Comparison of ENCODE assay signal across 9 cellular contexts in genomic region chr11:120400564-120401364, GRCh38.
DNase-seq lines count a peak whose midpoint lies in the region.
"Had no signal": no experiment of that assay in that cellular context is flagged by ENCODE, and none has a peak within 500 bp of the region (broad histone marks: within the 10 kb centered on the region; RNA-seq: fewer than 3 reads in every experiment).

No MANE protein-coding gene starts in this region.

- no peaks in the 10 kb centered on the region for H3K9me3 Mint-ChIP-seq in activated CD4-positive, alpha-beta T cell treated with anti-CD3 and anti-CD28 coated beads, Interleukin-2, amount 10 ng/mL, durations not matched to agents 24 days and 14 days

- intact Hi-C loops in activated CD4-positive, alpha-beta T cell treated with anti-CD3 and anti-CD28 coated beads, Interleukin-2, amount 10 ng/mL, durations not matched to agents 24 days and 14 days (cut with micrococcal nuclease), result no loop called here

- no peaks in the 10 kb centered on the region for H3K36me3 Mint-ChIP-seq in activated CD4-positive, alpha-beta T cell treated with anti-CD3 and anti-CD28 coated beads, Interleukin-2, amount 10 ng/mL, durations not matched to agents 24 days and 14 days (ENCODE audit: low read depth)

- no peaks in the 10 kb centered on the region for H3K27me3 ChIP-seq in SJCRH30

- H3K4me3 ChIP-seq in SJCRH30, result peak overlapping the region; percentile 51

- peak overlapping the region; percentile 81 for H3K27ac ChIP-seq in SJCRH30
- H3K27ac ChIP-seq: neutrophil had no signal

- no peak overlapping the region for H3K4me3 Mint-ChIP-seq in activated CD4-positive, alpha-beta T cell treated with anti-CD3 and anti-CD28 coated beads, Interleukin-2, amount 10 ng/mL, durations not matched to agents 24 days and 14 days

- peaks cover 24% of the 10 kb centered on the region for H3K4me1 ChIP-seq in SJCRH30

- DNase-seq in HCEC 1CT, result peak; percentile 99
- peak; percentile 63 to 85 for DNase-seq in SJCRH30
- peak; percentile 91 for DNase-seq in glomerular visceral epithelial cell (ENCODE audit: extremely low spot score)
- peak; percentile 87 for DNase-seq in smooth muscle cell of the brain vasculature (ENCODE audit: low read depth, low spot score)
- no peak for DNase-seq in pons (ENCODE audit: low spot score)
- no peak for DNase-seq in cerebellum (ENCODE audit: low spot score)
- DNase-seq in activated CD4-positive, alpha-beta T cell treated with anti-CD3 and anti-CD28 coated beads, Interleukin-2, amount 10 ng/mL, durations not matched to agents 24 days and 14 days, result no peak
- no peak for DNase-seq in putamen (ENCODE audit: low spot score)

- H3K4me1 Mint-ChIP-seq in activated CD4-positive, alpha-beta T cell treated with anti-CD3 and anti-CD28 coated beads, Interleukin-2, amount 10 ng/mL, durations not matched to agents 24 days and 14 days, result no peaks in the 10 kb centered on the region

- no peaks in the 10 kb centered on the region for H3K36me3 ChIP-seq in SJCRH30
- H3K36me3 ChIP-seq: neutrophil had no signal

- peaks cover 41% of the 10 kb centered on the region for H3K27me3 Mint-ChIP-seq in activated CD4-positive, alpha-beta T cell treated with anti-CD3 and anti-CD28 coated beads, Interleukin-2, amount 10 ng/mL, durations not matched to agents 24 days and 14 days

- H3K27ac Mint-ChIP-seq in activated CD4-positive, alpha-beta T cell treated with anti-CD3 and anti-CD28 coated beads, Interleukin-2, amount 10 ng/mL, durations not matched to agents 24 days and 14 days, result no peak overlapping the region

- no peaks in the 10 kb centered on the region for H3K9me3 ChIP-seq in SJCRH30 (replicated peaks)
- H3K9me3 ChIP-seq: neutrophil had no signal

Comparison
In these comparisons a context has a peak if more than half of its experiments do, and no peak if none do; other contexts are left out.
1. DNase-seq: peak in HCEC 1CT (single experiment), SJCRH30 (2 of 2), glomerular visceral epithelial cell (single experiment) and smooth muscle cell of the brain vasculature (single experiment); none in pons (single experiment), cerebellum (single experiment), activated CD4-positive, alpha-beta T cell treated with anti-CD3 and anti-CD28 coated beads, Interleukin-2, amount 10 ng/mL, durations not matched to agents 24 days and 14 days (single experiment) and putamen (single experiment).